In the genomic region with DNA sequence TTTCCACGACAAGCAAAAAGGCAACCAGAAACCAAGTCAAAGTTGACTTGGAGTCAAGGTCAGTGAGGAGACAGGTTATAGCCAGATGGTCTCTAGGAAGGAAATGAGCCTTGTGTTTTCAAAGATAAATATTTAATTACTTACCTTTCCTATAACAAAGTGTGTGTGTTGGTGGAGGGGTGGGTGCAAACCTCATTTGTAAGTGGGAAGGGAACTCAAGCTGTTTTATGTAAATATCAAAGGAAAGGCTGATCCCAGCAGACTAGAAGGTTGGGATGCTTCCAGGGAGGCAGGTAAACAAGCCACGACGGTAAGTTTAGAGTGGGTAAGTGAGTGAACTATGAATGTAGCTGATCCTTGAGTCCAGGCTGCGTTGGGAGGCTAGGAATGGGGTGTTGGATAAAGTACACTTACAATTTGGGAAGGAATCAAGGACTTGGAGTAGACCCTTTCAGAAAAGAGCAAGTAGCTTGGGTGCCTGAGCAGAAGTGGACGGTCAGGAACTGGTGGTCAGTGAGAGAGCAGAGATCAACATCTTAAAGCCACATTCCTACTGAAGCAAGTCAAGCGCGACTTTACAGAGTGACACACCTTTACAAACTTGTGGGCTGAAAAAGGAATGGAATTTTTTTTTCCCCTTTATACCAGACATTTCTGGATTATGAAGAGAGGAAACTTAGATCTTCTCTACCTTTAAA, we compare ENCODE assay signal across 1 cellular context.
TF ChIP-seq lines count a peak whose summit lies in the region.

No MANE protein-coding gene starts in this region.

TF ChIP-seq in HepG2, 621 proteins besides CTCF, POLR2A, EP300 and RAD21 (continued from another document):
- TF ChIP-seq ZNF646 (CRISPR knock-in tag; IDR thresholded peaks at IDR 0.05), result no peak
- no peak for TF ChIP-seq FOXA1 (IDR thresholded peaks at IDR 0.05)
- peak; percentile 68 for TF ChIP-seq FOXA1 (CRISPR knock-in tag; IDR thresholded peaks at IDR 0.05)
- TF ChIP-seq PPARG (CRISPR knock-in tag; conservative IDR thresholded peaks at IDR 0.05), result peak; percentile 71
- TF ChIP-seq BCL6 (CRISPR knock-in tag; IDR thresholded peaks at IDR 0.05), result peak; percentile 79
- no peak for TF ChIP-seq ZNF816 (CRISPR knock-in tag; IDR thresholded peaks at IDR 0.05; ENCODE audit: borderline replicate concordance)
- peak; percentile 15; the same call in 1 of the 2 replicates for TF ChIP-seq GATAD2A (CRISPR knock-in tag; IDR thresholded peaks at IDR 0.05)
- TF ChIP-seq, protein P1, sequence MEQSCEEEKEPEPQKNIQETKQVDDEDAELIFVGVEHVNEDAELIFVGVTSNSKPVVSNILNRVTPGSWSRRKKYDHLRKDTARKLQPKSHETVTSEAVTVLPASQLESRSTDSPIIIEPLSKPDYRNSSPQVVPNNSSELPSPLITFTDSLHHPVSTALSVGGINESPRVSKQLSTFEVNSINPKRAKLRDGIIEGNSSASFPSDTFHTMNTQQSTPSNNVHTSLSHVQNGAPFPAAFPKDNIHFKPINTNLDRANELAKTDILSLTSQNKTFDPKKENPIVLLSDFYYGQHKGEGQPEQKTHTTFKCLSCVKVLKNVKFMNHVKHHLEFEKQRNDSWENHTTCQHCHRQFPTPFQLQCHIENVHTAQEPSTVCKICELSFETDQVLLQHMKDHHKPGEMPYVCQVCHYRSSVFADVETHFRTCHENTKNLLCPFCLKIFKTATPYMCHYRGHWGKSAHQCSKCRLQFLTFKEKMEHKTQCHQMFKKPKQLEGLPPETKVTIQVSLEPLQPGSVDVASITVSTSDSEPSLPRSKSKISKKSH (CRISPR knock-in tag; IDR thresholded peaks at IDR 0.05; ENCODE audit: borderline replicate concordance), result no peak
- TF ChIP-seq, protein P2, sequence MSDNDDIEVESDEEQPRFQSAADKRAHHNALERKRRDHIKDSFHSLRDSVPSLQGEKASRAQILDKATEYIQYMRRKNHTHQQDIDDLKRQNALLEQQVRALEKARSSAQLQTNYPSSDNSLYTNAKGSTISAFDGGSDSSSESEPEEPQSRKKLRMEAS (IDR thresholded peaks at IDR 0.05), result no peak
- TF ChIP-seq FOXP1 (IDR thresholded peaks at IDR 0.05), result no peak
- peak; percentile 14; the same call in 1 of the 2 replicates for TF ChIP-seq FOXP1 (CRISPR knock-in tag; IDR thresholded peaks at IDR 0.05)
- TF ChIP-seq HNF4A (CRISPR knock-in tag; IDR thresholded peaks at IDR 0.05), result 0 out of 2 replicates have a peak, but pooled peaks have one; percentile 3
- TF ChIP-seq, protein P3, sequence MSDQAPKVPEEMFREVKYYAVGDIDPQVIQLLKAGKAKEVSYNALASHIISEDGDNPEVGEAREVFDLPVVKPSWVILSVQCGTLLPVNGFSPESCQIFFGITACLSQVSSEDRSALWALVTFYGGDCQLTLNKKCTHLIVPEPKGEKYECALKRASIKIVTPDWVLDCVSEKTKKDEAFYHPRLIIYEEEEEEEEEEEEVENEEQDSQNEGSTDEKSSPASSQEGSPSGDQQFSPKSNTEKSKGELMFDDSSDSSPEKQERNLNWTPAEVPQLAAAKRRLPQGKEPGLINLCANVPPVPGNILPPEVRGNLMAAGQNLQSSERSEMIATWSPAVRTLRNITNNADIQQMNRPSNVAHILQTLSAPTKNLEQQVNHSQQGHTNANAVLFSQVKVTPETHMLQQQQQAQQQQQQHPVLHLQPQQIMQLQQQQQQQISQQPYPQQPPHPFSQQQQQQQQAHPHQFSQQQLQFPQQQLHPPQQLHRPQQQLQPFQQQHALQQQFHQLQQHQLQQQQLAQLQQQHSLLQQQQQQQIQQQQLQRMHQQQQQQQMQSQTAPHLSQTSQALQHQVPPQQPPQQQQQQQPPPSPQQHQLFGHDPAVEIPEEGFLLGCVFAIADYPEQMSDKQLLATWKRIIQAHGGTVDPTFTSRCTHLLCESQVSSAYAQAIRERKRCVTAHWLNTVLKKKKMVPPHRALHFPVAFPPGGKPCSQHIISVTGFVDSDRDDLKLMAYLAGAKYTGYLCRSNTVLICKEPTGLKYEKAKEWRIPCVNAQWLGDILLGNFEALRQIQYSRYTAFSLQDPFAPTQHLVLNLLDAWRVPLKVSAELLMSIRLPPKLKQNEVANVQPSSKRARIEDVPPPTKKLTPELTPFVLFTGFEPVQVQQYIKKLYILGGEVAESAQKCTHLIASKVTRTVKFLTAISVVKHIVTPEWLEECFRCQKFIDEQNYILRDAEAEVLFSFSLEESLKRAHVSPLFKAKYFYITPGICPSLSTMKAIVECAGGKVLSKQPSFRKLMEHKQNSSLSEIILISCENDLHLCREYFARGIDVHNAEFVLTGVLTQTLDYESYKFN (CRISPR knock-in tag; conservative IDR thresholded peaks at IDR 0.05), result 0 out of 2 replicates have a peak, but pooled peaks have one; percentile 17
- TF ChIP-seq MIXL1 (CRISPR knock-in tag; IDR thresholded peaks at IDR 0.05), result peak; percentile 25; the same call in 1 of the 2 replicates
- TF ChIP-seq RXRB (CRISPR knock-in tag; IDR thresholded peaks at IDR 0.05; ENCODE audit: borderline replicate concordance), result peak; percentile 51
- TF ChIP-seq RXRA (CRISPR knock-in tag; IDR thresholded peaks at IDR 0.05), result peak; percentile 14; the same call in 1 of the 2 replicates
- 0 out of 2 replicates have a peak, but pooled peaks have one; percentile 26 for TF ChIP-seq HDAC2 (CRISPR knock-in tag; IDR thresholded peaks at IDR 0.05)
- peak; percentile 68 for TF ChIP-seq FOXP4 (CRISPR knock-in tag; IDR thresholded peaks at IDR 0.05)
- TF ChIP-seq BRCA1 (CRISPR knock-in tag; IDR thresholded peaks at IDR 0.05), result no peak
- TF ChIP-seq GATAD1 (CRISPR knock-in tag; IDR thresholded peaks at IDR 0.05), result 0 out of 2 replicates have a peak, but pooled peaks have one; percentile 13
- no peak for TF ChIP-seq ZMYM2 (CRISPR knock-in tag; IDR thresholded peaks at IDR 0.05)
- no peak for TF ChIP-seq SMAD1 (CRISPR knock-in tag; IDR thresholded peaks at IDR 0.05; ENCODE audit: borderline replicate concordance, low read depth)
